In the genomic region with DNA sequence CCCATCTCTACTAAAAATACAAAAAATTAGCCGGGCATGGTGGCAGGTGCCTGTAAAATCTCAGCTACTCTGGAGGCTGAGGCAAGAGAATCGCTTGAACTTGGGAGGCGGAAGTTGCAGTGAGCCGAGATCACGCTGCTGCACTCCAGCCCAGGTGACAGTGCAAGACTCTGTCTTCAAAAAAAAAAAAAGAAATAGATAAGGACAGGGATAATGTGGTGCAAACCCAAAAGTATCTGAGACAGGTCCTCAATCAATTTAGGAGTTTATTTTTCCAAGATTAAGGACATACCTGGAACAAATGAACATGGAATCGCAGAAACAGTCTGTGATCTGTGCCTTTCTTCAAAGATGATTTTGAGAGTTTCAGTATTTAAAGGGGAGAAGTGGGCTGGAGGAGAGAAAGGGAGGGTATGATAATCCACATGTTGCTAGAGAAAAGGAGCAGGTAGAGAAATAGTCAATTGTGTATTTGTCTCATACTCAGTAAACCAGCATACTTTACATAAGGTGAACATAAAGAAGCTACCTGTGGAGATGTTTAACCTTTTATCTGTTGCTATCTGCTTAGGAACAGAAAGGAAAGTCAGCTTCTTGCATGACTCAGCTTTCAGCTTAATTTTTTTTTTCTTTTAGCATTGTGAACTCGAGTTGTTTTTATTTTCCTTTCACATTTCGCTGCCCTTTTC, we compare ENCODE assay signal across 11 cellular contexts. TPM values are rescaled to one million over a fixed set of nuclear protein-coding genes. Genes with fewer than 3 reads are reported as not detected.
DNase-seq lines count a peak whose midpoint lies in the region; ATAC-seq and TF ChIP-seq lines count a peak whose summit lies in the region.
"Had no signal": no experiment of that assay in that cellular context is flagged by ENCODE, and none has a peak within 500 bp of the region (broad histone marks: within the 10 kb centered on the region; RNA-seq: fewer than 3 reads in every experiment).

No MANE protein-coding gene starts in this region.

- H3K4me3 Mint-ChIP-seq in activated naive CD4-positive, alpha-beta T cell treated with anti-CD3 and anti-CD28 coated beads for 36 hours: peak overlapping the region; percentile 65

- H3K9me3 ChIP-seq in SJSA1 (replicated peaks) (no peaks in the 10 kb centered on the region), thyroid gland (no peaks in the 10 kb centered on the region)
- H3K9me3 ChIP-seq in effector memory CD4-positive, alpha-beta T cell (ENCODE audit: control insufficient read depth, low read length): no peaks in the 10 kb centered on the region
- H3K9me3 ChIP-seq: MG63, pancreas had no signal

- TF ChIP-seq POLR2A in thyroid gland (IDR thresholded peaks at IDR 0.05): no peak

- intact Hi-C loops in activated naive CD4-positive, alpha-beta T cell treated with anti-CD3 and anti-CD28 coated beads for 36 hours (cut with micrococcal nuclease): loop anchor here (5.0 to 10.0 kb wide), 3 partner anchors 835 to 1527 kb away; partner anchors contain the start of genes AGBL3, AKR1B1 and TMEM140
- intact Hi-C loops in thyroid gland (cut with DNase I): no loop called here

- ATAC-seq in activated CD4-positive, CD25-positive, alpha-beta regulatory T cell treated with anti-CD3 and anti-CD28 coated beads, Interleukin-2, amount 50 U/mL, for 24 hours: no peak
- ATAC-seq in HG03159 (IDR thresholded peaks at IDR 0.05; ENCODE audit: unreplicated experiment): no peak
- ATAC-seq: pancreas had no signal

- CTCF ChIA-PET in activated naive CD4-positive, alpha-beta T cell treated with anti-CD3 and anti-CD28 coated beads for 36 hours (lab: Charles Lee): interaction anchor here (0.7 to 1.2 kb wide), 2 partner anchors 16 to 22 kb away, joined by 3 to 4 read pairs; no protein-coding TSS in a partner anchor

- H3K27me3 ChIP-seq in SJSA1 (replicated peaks) (no peaks in the 10 kb centered on the region), thyroid gland (no peaks in the 10 kb centered on the region)
- H3K27me3 ChIP-seq in effector memory CD4-positive, alpha-beta T cell (replicated peaks; ENCODE audit: control insufficient read depth, insufficient read depth, low read length, poor library complexity, severe bottlenecking): no peaks in the 10 kb centered on the region
- H3K27me3 ChIP-seq: MG63, pancreas had no signal

- H3K9me3 Mint-ChIP-seq in activated naive CD4-positive, alpha-beta T cell treated with anti-CD3 and anti-CD28 coated beads for 36 hours: no peaks in the 10 kb centered on the region

- H3K27me3 Mint-ChIP-seq in activated naive CD4-positive, alpha-beta T cell treated with anti-CD3 and anti-CD28 coated beads for 36 hours (ENCODE audit: low read depth): no peaks in the 10 kb centered on the region

- H3K36me3 ChIP-seq in SJSA1 (peaks cover under 1% of the 10 kb centered on the region; the same call in 1 of the 2 replicates), thyroid gland (no peaks in the 10 kb centered on the region)
- no peaks in the 10 kb centered on the region for H3K36me3 ChIP-seq in effector memory CD4-positive, alpha-beta T cell (ENCODE audit: control insufficient read depth, insufficient read depth, low read length)
- H3K36me3 ChIP-seq: MG63, pancreas had no signal

- H3K4me3 ChIP-seq in SJSA1 (peak overlapping the region; percentile 8), thyroid gland (replicated peaks in 1 of 3) (peak overlapping the region in 1 of 3 donors; percentile 9)
- H3K4me3 ChIP-seq in effector memory CD4-positive, alpha-beta T cell (ENCODE audit: insufficient read depth, low read depth, low read length, poor library complexity, severe bottlenecking): peak overlapping the region; percentile 24
- H3K4me3 ChIP-seq: lung, MG63, pancreas had no signal

- H3K4me1 ChIP-seq in SJSA1 (replicated peaks) (peaks cover 44% of the 10 kb centered on the region), thyroid gland (peaks cover 0 to 6% of the 10 kb centered on the region in 2 donors)
- peaks cover 12% of the 10 kb centered on the region for H3K4me1 ChIP-seq in effector memory CD4-positive, alpha-beta T cell (ENCODE audit: control insufficient read depth, insufficient read depth, low read length, poor library complexity, severe bottlenecking)

- H3K27ac ChIP-seq in SJSA1: peak overlapping the region; percentile 97; the same call in 1 of the 2 replicates
- peak overlapping the region; percentile 64 for H3K27ac ChIP-seq in effector memory CD4-positive, alpha-beta T cell (ENCODE audit: insufficient read depth, low read length, poor library complexity, severe bottlenecking)
- H3K27ac ChIP-seq in thyroid gland: peak overlapping the region in 2 of 3 donors; percentile 31 to 83
- H3K27ac ChIP-seq: pancreas had no signal

- H3K4me1 Mint-ChIP-seq in activated naive CD4-positive, alpha-beta T cell treated with anti-CD3 and anti-CD28 coated beads for 36 hours (ENCODE audit: low read depth): peaks cover 45% of the 10 kb centered on the region

- 77 to 81% methylated on average over 8 of the region's 8 CpGs for WGBS in thyroid gland, 2 donors

- no peak for TF ChIP-seq CTCF in thyroid gland (IDR thresholded peaks at IDR 0.05)
- no peak for TF ChIP-seq CTCF in GM20000 (IDR thresholded peaks at IDR 0.05; ENCODE audit: extremely low read depth, missing control alignments)

- H3K27ac Mint-ChIP-seq in activated naive CD4-positive, alpha-beta T cell treated with anti-CD3 and anti-CD28 coated beads for 36 hours: peak overlapping the region; percentile 92

- peak; percentile 31 for DNase-seq in activated naive CD4-positive, alpha-beta T cell treated with anti-CD3 and anti-CD28 coated beads for 36 hours
- DNase-seq in activated naive CD4-positive, alpha-beta T cell (lab: John Stamatoyannopoulos, UW): no peak
- peak in 1 of 2 experiments; percentile 29 for DNase-seq in SJSA1 (ENCODE audit: low read depth in 1 of 2, low spot score in 2 of 2)
- DNase-seq in effector memory CD4-positive, alpha-beta T cell: no peak
- DNase-seq in thyroid gland: no peak
- no peak for DNase-seq in GM20000 (ENCODE audit: low spot score)
- DNase-seq: MG63, pancreas had no signal

- H3K36me3 Mint-ChIP-seq in activated naive CD4-positive, alpha-beta T cell treated with anti-CD3 and anti-CD28 coated beads for 36 hours (ENCODE audit: low read depth): peaks cover 2% of the 10 kb centered on the region

RNA-seq across cellular contexts. Expression of gene MTPN, which starts 4.9 kb away (rescaled TPM):
- 100 to 1,000 TPM; 106 to 108 TPM for total RNA-seq in activated naive CD4-positive, alpha-beta T cell treated with anti-CD3 and anti-CD28 coated beads for 36 hours
- total RNA-seq in SJSA1 (2014; rRNA removed; shearing (Covaris generic)): 91.3 and 108 TPM in 2 replicates
- 100 to 1,000 TPM; 116 to 128 (median 125) TPM for total RNA-seq in thyroid gland
